In the genomic region with DNA sequence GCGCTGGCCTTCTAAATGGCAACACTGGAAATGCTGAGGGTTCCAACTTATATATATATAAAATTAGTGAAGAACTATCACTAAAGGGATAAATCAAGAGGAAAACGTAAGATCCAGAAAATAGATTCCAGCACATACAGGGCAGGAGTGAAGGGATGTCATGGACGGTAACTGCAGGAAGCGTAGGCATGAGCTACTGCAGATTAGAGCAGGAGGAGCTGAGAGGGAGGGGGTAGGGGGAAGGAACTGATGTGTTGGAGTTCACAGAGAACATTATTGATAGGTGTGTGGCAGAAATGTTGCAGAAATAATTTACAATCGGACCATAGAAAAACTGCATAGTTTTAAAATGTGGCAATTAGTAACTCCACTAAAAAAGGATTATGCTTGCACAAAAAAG, we compare ENCODE assay signal across 14 cellular contexts.
"Had no signal": no experiment of that assay in that cellular context is flagged by ENCODE, and none has a peak within 500 bp of the region (broad histone marks: within the 10 kb centered on the region; RNA-seq: fewer than 3 reads in every experiment).

No MANE protein-coding gene starts in this region.

- DNase-seq: effector CD8-positive, alpha-beta T cell; heart right ventricle; immature natural killer cell; left ventricle myocardium superior; natural killer cell; posterior cingulate gyrus; retina; spleen; stimulated activated CD4-positive, alpha-beta T cell treated with anti-CD3 and anti-CD28 coated beads, Interleukin-4, amount 100 ng/mL, for 4 hours; stimulated activated naive B cell treated with anti-CD40 and anti-IgM and Interleukin-4, amounts not matched to agents 10 μg/mL and 1 μg/mL and 100 μg/mL, for 72 hours had no signal

- H3K4me3 Mint-ChIP-seq: activated naive CD8-positive, alpha-beta T cell; dendritic cell treated with granulocyte-macrophage colony-stimulating factor and Interleukin-4, amounts not matched to agents 40 ng/mL and 50 ng/mL, for 4 days; immature natural killer cell; natural killer cell; stimulated activated naive B cell treated with anti-CD40 and anti-IgM and Interleukin-4, amounts not matched to agents 10 μg/mL and 1 μg/mL and 100 μg/mL, for 72 hours had no signal

- H3K27ac Mint-ChIP-seq: activated naive CD8-positive, alpha-beta T cell; dendritic cell treated with granulocyte-macrophage colony-stimulating factor and Interleukin-4, amounts not matched to agents 40 ng/mL and 50 ng/mL, for 4 days; natural killer cell; stimulated activated naive B cell treated with anti-CD40 and anti-IgM and Interleukin-4, amounts not matched to agents 10 μg/mL and 1 μg/mL and 100 μg/mL, for 72 hours had no signal

- H3K4me1 ChIP-seq: heart right ventricle had no signal

- ATAC-seq: activated CD4-positive, CD25-positive, alpha-beta regulatory T cell treated with anti-CD3 and anti-CD28 coated beads, Interleukin-2, amount 50 U/mL, for 24 hours; esophagus mucosa; heart right ventricle; left ventricle myocardium superior; natural killer cell; stimulated activated naive B cell treated with anti-CD40 and anti-IgM and Interleukin-4, amounts not matched to agents 10 μg/mL and 1 μg/mL and 100 μg/mL, for 72 hours had no signal

- H3K9me3 ChIP-seq: heart right ventricle, spleen had no signal

- H3K9me3 Mint-ChIP-seq: dendritic cell treated with granulocyte-macrophage colony-stimulating factor and Interleukin-4, amounts not matched to agents 40 ng/mL and 50 ng/mL, for 4 days; immature natural killer cell; natural killer cell; stimulated activated naive B cell treated with anti-CD40 and anti-IgM and Interleukin-4, amounts not matched to agents 10 μg/mL and 1 μg/mL and 100 μg/mL, for 72 hours had no signal

- H3K27me3 Mint-ChIP-seq: activated naive CD8-positive, alpha-beta T cell; dendritic cell treated with granulocyte-macrophage colony-stimulating factor and Interleukin-4, amounts not matched to agents 40 ng/mL and 50 ng/mL, for 4 days; stimulated activated naive B cell treated with anti-CD40 and anti-IgM and Interleukin-4, amounts not matched to agents 10 μg/mL and 1 μg/mL and 100 μg/mL, for 72 hours had no signal

- H3K27me3 ChIP-seq: heart right ventricle, spleen had no signal

- H3K4me3 ChIP-seq: heart right ventricle, spleen had no signal

- H3K27ac ChIP-seq: heart right ventricle, spleen had no signal
